ENCODE assay signal across 8 cellular contexts in the genomic region with DNA sequence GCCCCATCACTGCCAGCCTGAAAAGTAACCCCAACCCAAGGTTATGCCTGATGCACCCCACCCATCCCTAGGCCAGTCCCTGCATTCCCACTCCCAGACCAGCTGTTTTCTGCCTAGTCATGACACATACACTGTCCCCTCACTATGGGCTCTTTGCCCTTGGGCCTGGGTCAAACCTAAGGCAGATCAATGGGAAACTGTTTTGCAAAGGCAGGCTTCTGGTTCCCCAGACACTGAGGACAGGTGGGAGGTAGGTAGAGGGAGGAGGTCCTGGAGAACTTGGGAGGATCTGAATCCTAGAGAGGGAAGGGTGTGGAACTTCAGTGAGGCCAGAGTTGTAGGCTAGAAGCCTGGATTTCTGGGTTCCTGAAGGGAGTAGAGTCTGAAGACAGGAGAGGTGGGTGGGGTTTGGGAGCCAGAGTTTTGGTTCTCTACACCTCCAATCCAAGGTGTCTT. TPM values are rescaled to one million over a fixed set of nuclear protein-coding genes. Genes with fewer than 3 reads are reported as not detected.
DNase-seq lines count a peak whose midpoint lies in the region; ATAC-seq, FAIRE-seq and TF ChIP-seq lines count a peak whose summit lies in the region.

No MANE protein-coding gene starts in this region.

- no peaks in the 10 kb centered on the region for H3K27me3 ChIP-seq in astrocyte (ENCODE audit: insufficient read depth, low read length)
- H3K27me3 ChIP-seq in liver (ENCODE audit: control insufficient read depth in 4 of 4, insufficient read depth in 4 of 4, low read length in 3 of 4): no peaks in the 10 kb centered on the region
- H3K27me3 ChIP-seq in thymus (ENCODE audit: control insufficient read depth, insufficient read depth): no peaks in the 10 kb centered on the region

- H3K27ac ChIP-seq in astrocyte (ENCODE audit: low read depth, low read length) (peak overlapping the region; percentile 81), liver (ENCODE audit: low read depth in 1 of 2, low read length in 2 of 2) (peak overlapping the region; percentile 90 to 96), thymus (ENCODE audit: low read depth) (peak overlapping the region; percentile 91)

- peaks cover 65% of the 10 kb centered on the region for H3K4me1 Mint-ChIP-seq in activated T-cell treated with anti-CD3 and anti-CD28 coated beads, Interleukin-2, amount 50 U/mL, for 24 hours (ENCODE audit: low read depth)
- H3K4me1 Mint-ChIP-seq in astrocyte (ENCODE audit: low read depth, unreplicated experiment): peaks cover 48% of the 10 kb centered on the region

- H4K20me1 ChIP-seq in astrocyte (ENCODE audit: insufficient read depth, low read length): peaks cover 47% of the 10 kb centered on the region

- H3K4me3 ChIP-seq in astrocyte (ENCODE audit: insufficient read depth, low read depth, low read length) (peak overlapping the region; percentile 88), liver (ENCODE audit: low read depth in 1 of 3, low read length in 3 of 3) (peak overlapping the region in 1 of 3 donors; percentile 53), thymus (ENCODE audit: low read length) (peak overlapping the region; percentile 61)

- no peaks in the 10 kb centered on the region for H3K9me3 Mint-ChIP-seq in activated T-cell treated with anti-CD3 and anti-CD28 coated beads, Interleukin-2, amount 50 U/mL, for 24 hours
- no peaks in the 10 kb centered on the region for H3K9me3 Mint-ChIP-seq in astrocyte (ENCODE audit: unreplicated experiment)

- TF ChIP-seq RAD21 in liver (IDR thresholded peaks at IDR 0.05): no peak

- no peak for TF ChIP-seq CTCF in astrocyte (IDR thresholded peaks at IDR 0.05; ENCODE audit: insufficient read depth, low read depth, low read length)
- no peak for TF ChIP-seq CTCF in liver (IDR thresholded peaks at IDR 0.05; ENCODE audit: low read depth, low read length, missing input control)

- no peaks in the 10 kb centered on the region for H3K27me3 Mint-ChIP-seq in activated T-cell treated with anti-CD3 and anti-CD28 coated beads, Interleukin-2, amount 50 U/mL, for 24 hours
- H3K27me3 Mint-ChIP-seq in astrocyte (ENCODE audit: low read depth, unreplicated experiment): no peaks in the 10 kb centered on the region

- H3K36me3 Mint-ChIP-seq in activated T-cell treated with anti-CD3 and anti-CD28 coated beads, Interleukin-2, amount 50 U/mL, for 24 hours (ENCODE audit: low read depth): peaks cover 68% of the 10 kb centered on the region
- H3K36me3 Mint-ChIP-seq in astrocyte (ENCODE audit: low read depth, unreplicated experiment): peaks cover 16% of the 10 kb centered on the region

- H3K4me3 Mint-ChIP-seq in activated T-cell treated with anti-CD3 and anti-CD28 coated beads, Interleukin-2, amount 50 U/mL, for 24 hours: peak overlapping the region; percentile 98
- peak overlapping the region; percentile 99 for H3K4me3 Mint-ChIP-seq in astrocyte (ENCODE audit: unreplicated experiment)

- peaks cover 32% of the 10 kb centered on the region for H3K36me3 ChIP-seq in astrocyte (ENCODE audit: insufficient read depth, low read length)
- peaks cover 4 to 25% (median 20%) of the 10 kb centered on the region in 4 donors for H3K36me3 ChIP-seq in liver (ENCODE audit: control insufficient read depth in 4 of 4, insufficient read depth in 3 of 4, low read depth in 1 of 4, low read length in 3 of 4)
- peaks cover 23% of the 10 kb centered on the region for H3K36me3 ChIP-seq in thymus (ENCODE audit: control insufficient read depth, insufficient read depth)

- no peak for DNase-seq in activated T-cell treated with anti-CD3 and anti-CD28 coated beads, Interleukin-2, amount 50 U/mL, for 24 hours
- DNase-seq in activated T-cell treated with anti-CD3 and anti-CD28 coated beads for 4 hours (no peak), astrocyte (ENCODE audit: low read depth) (no peak)
- DNase-seq in stimulated activated naive CD4-positive, alpha-beta T cell treated with Interleukin-2 at 50 U/mL for 16 hours (lab: John Stamatoyannopoulos, UW): no peak

- no peak for ATAC-seq in GM18870 (IDR thresholded peaks at IDR 0.05; ENCODE audit: unreplicated experiment)
- no peak for ATAC-seq in GM21360 (IDR thresholded peaks at IDR 0.05; ENCODE audit: unreplicated experiment)

- no peak overlapping the region for H2AFZ ChIP-seq in astrocyte (ENCODE audit: low read depth, low read length)

- peaks cover 48% of the 10 kb centered on the region for H3K79me2 ChIP-seq in astrocyte (ENCODE audit: insufficient read depth, low read length)

- no peak for FAIRE-seq in astrocyte (lab: Jason Lieb, UNC)

- peak overlapping the region; percentile 93 for H3K4me2 ChIP-seq in astrocyte (ENCODE audit: low read length)

- H3K27ac Mint-ChIP-seq in activated T-cell treated with anti-CD3 and anti-CD28 coated beads, Interleukin-2, amount 50 U/mL, for 24 hours: peak overlapping the region; percentile 96
- H3K27ac Mint-ChIP-seq in astrocyte (ENCODE audit: unreplicated experiment): peak overlapping the region; percentile 99

- H3K4me1 ChIP-seq in astrocyte (ENCODE audit: insufficient read depth, low read length) (peaks cover 48% of the 10 kb centered on the region), liver (ENCODE audit: control insufficient read depth in 4 of 4, insufficient read depth in 4 of 4, low read length in 3 of 4) (peaks cover 17 to 56% (median 42%) of the 10 kb centered on the region in 4 donors), thymus (ENCODE audit: control insufficient read depth, insufficient read depth, low read length) (peaks cover 29% of the 10 kb centered on the region)

- H3K9me3 ChIP-seq in astrocyte (ENCODE audit: insufficient read depth, low read depth, low read length): no peaks in the 10 kb centered on the region
- H3K9me3 ChIP-seq in liver (ENCODE audit: control insufficient read depth in 4 of 4, low read length in 3 of 4): no peaks in the 10 kb centered on the region
- no peaks in the 10 kb centered on the region for H3K9me3 ChIP-seq in thymus (ENCODE audit: control insufficient read depth)

- H3K9ac ChIP-seq in astrocyte (ENCODE audit: low read length): peak overlapping the region; percentile 90
- peak overlapping the region; percentile 46 to 87 for H3K9ac ChIP-seq in liver (ENCODE audit: low read depth in 1 of 2, low read length in 2 of 2)

TF ChIP-seq in liver, 16 proteins besides CTCF, POLR2A, EP300 and RAD21 (continues in another document):
- TF ChIP-seq HNF4A (conservative IDR thresholded peaks at IDR 0.05) (no peak), GABPA (IDR thresholded peaks at IDR 0.05 in 1 of 2, conservative IDR thresholded peaks at IDR 0.05 in 1 of 2) (no peak), FOXA2 (IDR thresholded peaks at IDR 0.05) (no peak), TAF1 (conservative IDR thresholded peaks at IDR 0.05) (no peak), SP1 (IDR thresholded peaks at IDR 0.05) (no peak), NR2F2 (IDR thresholded peaks at IDR 0.05) (no peak), HNF4G (IDR thresholded peaks at IDR 0.05) (no peak), RXRA (IDR thresholded peaks at IDR 0.05) (no peak)
- TF ChIP-seq, protein P1, sequence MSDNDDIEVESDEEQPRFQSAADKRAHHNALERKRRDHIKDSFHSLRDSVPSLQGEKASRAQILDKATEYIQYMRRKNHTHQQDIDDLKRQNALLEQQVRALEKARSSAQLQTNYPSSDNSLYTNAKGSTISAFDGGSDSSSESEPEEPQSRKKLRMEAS (IDR thresholded peaks at IDR 0.05): no peak
- TF ChIP-seq, protein P2, sequence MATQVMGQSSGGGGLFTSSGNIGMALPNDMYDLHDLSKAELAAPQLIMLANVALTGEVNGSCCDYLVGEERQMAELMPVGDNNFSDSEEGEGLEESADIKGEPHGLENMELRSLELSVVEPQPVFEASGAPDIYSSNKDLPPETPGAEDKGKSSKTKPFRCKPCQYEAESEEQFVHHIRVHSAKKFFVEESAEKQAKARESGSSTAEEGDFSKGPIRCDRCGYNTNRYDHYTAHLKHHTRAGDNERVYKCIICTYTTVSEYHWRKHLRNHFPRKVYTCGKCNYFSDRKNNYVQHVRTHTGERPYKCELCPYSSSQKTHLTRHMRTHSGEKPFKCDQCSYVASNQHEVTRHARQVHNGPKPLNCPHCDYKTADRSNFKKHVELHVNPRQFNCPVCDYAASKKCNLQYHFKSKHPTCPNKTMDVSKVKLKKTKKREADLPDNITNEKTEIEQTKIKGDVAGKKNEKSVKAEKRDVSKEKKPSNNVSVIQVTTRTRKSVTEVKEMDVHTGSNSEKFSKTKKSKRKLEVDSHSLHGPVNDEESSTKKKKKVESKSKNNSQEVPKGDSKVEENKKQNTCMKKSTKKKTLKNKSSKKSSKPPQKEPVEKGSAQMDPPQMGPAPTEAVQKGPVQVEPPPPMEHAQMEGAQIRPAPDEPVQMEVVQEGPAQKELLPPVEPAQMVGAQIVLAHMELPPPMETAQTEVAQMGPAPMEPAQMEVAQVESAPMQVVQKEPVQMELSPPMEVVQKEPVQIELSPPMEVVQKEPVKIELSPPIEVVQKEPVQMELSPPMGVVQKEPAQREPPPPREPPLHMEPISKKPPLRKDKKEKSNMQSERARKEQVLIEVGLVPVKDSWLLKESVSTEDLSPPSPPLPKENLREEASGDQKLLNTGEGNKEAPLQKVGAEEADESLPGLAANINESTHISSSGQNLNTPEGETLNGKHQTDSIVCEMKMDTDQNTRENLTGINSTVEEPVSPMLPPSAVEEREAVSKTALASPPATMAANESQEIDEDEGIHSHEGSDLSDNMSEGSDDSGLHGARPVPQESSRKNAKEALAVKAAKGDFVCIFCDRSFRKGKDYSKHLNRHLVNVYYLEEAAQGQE (IDR thresholded peaks at IDR 0.05): no peak

RNA-seq across cellular contexts. Expression of a gene that starts 2.1 kb away (rescaled TPM):
- total RNA-seq in astrocyte (484 and 518 TPM in 2 replicates), liver (100 to 1,000 TPM in 1 of 2 donors, 10 to 100 TPM in 1; 56.5 to 124 TPM)
- polyA plus RNA-seq in liver (10 to 100 TPM; 63.7 to 65.2 TPM), thymus (337 TPM)

RNA-seq across cellular contexts. Expression of a gene that starts 5.2 kb away (rescaled TPM):
- 62.5 and 72.4 TPM in 2 replicates for total RNA-seq in astrocyte
- 10 to 100 TPM; 23.8 to 31.4 TPM for total RNA-seq in liver
- 10 to 100 TPM; 19.8 to 22.6 TPM for polyA plus RNA-seq in liver
- polyA plus RNA-seq in thymus: 105 TPM

RNA-seq across cellular contexts. Expression of a gene that starts 5.5 kb away (rescaled TPM):
- total RNA-seq in astrocyte (5.7 and 6.8 TPM in 2 replicates), liver (1 to 10 TPM; 5.9 to 6.4 TPM)
- polyA plus RNA-seq in liver (1 to 10 TPM; 1.2 to 2.2 TPM), thymus (15.2 TPM)

RNA-seq across cellular contexts. Expression of a gene that starts 11.1 kb away (rescaled TPM):
- total RNA-seq in astrocyte: not detected in 2 replicates
- total RNA-seq in liver: 10 to 100 TPM in 1 of 2 donors, under 1 TPM in 1; 0.08 to 10.7 TPM
- under 1 TPM; 0.15 to 0.33 TPM for polyA plus RNA-seq in liver
- 0.32 TPM for polyA plus RNA-seq in thymus

RNA-seq across cellular contexts. Expression of a gene that starts 12.7 kb away (rescaled TPM):
- 0.41 and 0.66 TPM in 2 replicates for total RNA-seq in astrocyte
- not detected for total RNA-seq in liver
- polyA plus RNA-seq in liver: not detected
- polyA plus RNA-seq in thymus: 7.0 TPM
